In the genomic region with DNA sequence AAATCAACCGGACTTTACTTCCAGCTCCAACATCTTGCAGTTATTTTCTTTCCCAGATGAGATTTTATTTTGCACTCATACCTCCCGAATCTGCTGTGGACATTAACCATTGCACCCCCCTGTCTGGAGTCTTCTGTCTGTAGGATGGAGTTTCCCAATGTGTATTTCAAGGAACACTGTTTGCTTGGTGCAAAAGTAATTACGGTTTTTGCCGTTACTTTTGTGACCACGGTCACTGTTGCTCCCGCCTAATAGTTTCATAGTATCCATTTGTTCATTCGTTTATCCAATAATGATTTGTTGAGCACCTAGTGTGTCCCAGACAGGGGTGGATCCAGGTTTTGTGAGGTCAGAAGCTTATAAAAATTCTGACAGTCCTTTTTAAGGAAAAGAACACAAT, we compare ENCODE assay signal across 29 cellular contexts.
"Had no signal": no experiment of that assay in that cellular context is flagged by ENCODE, and none has a peak within 500 bp of the region (broad histone marks: within the 10 kb centered on the region; RNA-seq: fewer than 3 reads in every experiment).

No MANE protein-coding gene starts in this region.

- H3K27ac ChIP-seq: PC-9, RWPE1, SJSA1 had no signal

- H3K9ac ChIP-seq: SK-N-SH had no signal

- H3K36me3 ChIP-seq: SJSA1 had no signal

- DNase-seq: Karpas-422, NCI-H1048, NCI-H1092 treated with DMSO at 0.1 percent for 48 hours, NCI-H1105 treated with DMSO at 0.1 percent for 48 hours, NCI-H1417, NCI-H1436, NCI-H146, NCI-H1694, NCI-H187, NCI-H1930, NCI-H2029 treated with DMSO at 0.1 percent for 48 hours, NCI-H2081 treated with DMSO at 0.1 percent for 48 hours, NCI-H2107, NCI-H2171, NCI-H226, NCI-H446 treated with DMSO at 0.1 percent for 48 hours, NCI-H510A, NCI-H524, NCI-H526, NCI-H748 treated with DMSO at 0.1 percent for 48 hours, NCI-H82, PC-9, SHP77 treated with DMSO at 0.1 percent for 48 hours, SW 1271 had no signal

- H3K9me2 ChIP-seq: SK-N-SH had no signal

- H3K4me1 ChIP-seq: SJSA1 had no signal

- H3K4me3 ChIP-seq: PC-9, SJSA1 had no signal

- H3K9me3 ChIP-seq: SJSA1, SK-N-SH had no signal

- H3K4me2 ChIP-seq: PC-9, SK-N-SH had no signal

- H2AFZ ChIP-seq: PC-9 had no signal

- ATAC-seq: Panc1, Right ventricle myocardium inferior had no signal
